1 cellular context compared by ENCODE assay signal in the genomic region with DNA sequence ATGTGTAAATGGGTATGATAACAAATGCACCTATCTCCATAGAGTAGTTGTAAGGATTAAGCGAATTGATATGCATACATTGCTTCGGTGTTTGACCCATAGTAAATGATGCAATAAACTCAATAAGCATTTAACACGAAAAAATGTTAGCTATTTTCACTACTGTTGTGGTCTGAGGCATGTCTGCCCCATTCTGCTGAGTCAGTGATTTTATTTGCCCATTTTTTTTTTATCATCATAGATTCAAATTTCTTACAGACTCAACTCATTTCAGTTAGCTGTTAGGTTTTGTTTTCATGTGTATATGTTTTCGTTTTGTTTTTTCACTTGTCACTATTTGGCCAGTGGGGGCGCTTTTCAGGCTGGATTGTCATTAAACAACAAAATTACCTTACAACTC.
TF ChIP-seq lines count a peak whose summit lies in the region.

No MANE protein-coding gene starts in this region.

TF ChIP-seq in A549, 52 proteins besides CTCF, POLR2A, EP300 and RAD21:
- TF ChIP-seq, protein P1, sequence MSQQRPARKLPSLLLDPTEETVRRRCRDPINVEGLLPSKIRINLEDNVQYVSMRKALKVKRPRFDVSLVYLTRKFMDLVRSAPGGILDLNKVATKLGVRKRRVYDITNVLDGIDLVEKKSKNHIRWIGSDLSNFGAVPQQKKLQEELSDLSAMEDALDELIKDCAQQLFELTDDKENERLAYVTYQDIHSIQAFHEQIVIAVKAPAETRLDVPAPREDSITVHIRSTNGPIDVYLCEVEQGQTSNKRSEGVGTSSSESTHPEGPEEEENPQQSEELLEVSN (IDR thresholded peaks at IDR 0.05; ENCODE audit: borderline replicate concordance, low read depth), result no peak
- TF ChIP-seq MAFK (IDR thresholded peaks at IDR 0.05; ENCODE audit: partially characterized antibody), result peak; percentile 80
